ENCODE assay signal across 1 cellular context in genomic region chr11:719214-720016, GRCh38.
TF ChIP-seq lines count a peak whose summit lies in the region.

No MANE protein-coding gene starts in this region.

TF ChIP-seq in K562, 482 proteins besides CTCF, POLR2A, EP300 and RAD21:
- no peak for TF ChIP-seq ILF3 (IDR thresholded peaks at IDR 0.05; ENCODE audit: borderline replicate concordance)
- TF ChIP-seq, protein P1, sequence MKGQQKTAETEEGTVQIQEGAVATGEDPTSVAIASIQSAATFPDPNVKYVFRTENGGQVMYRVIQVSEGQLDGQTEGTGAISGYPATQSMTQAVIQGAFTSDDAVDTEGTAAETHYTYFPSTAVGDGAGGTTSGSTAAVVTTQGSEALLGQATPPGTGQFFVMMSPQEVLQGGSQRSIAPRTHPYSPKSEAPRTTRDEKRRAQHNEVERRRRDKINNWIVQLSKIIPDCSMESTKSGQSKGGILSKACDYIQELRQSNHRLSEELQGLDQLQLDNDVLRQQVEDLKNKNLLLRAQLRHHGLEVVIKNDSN (CRISPR knock-in tag; IDR thresholded peaks at IDR 0.05): peak; percentile 42; the same call in 1 of the 2 replicates
- TF ChIP-seq ZNF57 (CRISPR knock-in tag; IDR thresholded peaks at IDR 0.05): no peak
- peak; percentile 57 for TF ChIP-seq MAX (CRISPR knock-in tag; IDR thresholded peaks at IDR 0.05)
- no peak for TF ChIP-seq PREB (CRISPR knock-in tag; IDR thresholded peaks at IDR 0.05)
TF ChIP-seq in K562: peak in this region for 2.
